28 cellular contexts compared by ENCODE assay signal in the genomic region with DNA sequence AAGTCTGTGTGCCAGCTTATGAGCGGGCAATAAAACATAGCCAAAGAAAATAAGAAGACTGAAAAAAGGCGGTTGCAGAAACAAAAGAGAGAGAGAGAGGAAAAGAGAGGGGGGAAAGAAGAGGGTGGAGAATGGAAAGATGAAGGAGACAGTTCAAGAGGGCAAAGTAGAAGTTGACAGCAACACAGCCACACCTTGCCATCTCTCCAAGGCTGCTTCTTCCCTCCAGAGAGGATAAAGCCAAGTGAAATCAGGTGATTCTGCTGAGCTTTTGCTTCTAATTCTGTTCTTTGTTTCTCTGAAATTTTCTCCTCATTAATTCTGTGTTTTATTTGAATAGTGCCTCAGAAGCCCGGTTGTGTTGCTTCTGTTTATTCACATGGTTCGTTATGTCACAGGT.
"Had no signal": no experiment of that assay in that cellular context is flagged by ENCODE, and none has a peak within 500 bp of the region (broad histone marks: within the 10 kb centered on the region; RNA-seq: fewer than 3 reads in every experiment).

No MANE protein-coding gene starts in this region.

- H3K27me3 Mint-ChIP-seq: activated naive CD8-positive, alpha-beta T cell; type B pancreatic cell had no signal

- H3K4me3 ChIP-seq: gastrocnemius medialis, pancreas, psoas muscle, sigmoid colon, uterus had no signal

- ATAC-seq: effector memory CD8-positive, alpha-beta T cell; gastrocnemius medialis; left cardiac atrium; naive thymus-derived CD4-positive, alpha-beta T cell; psoas muscle; stimulated activated effector memory CD8-positive, alpha-beta T cell treated with anti-CD3 and anti-CD28 coated beads, Interleukin-12 subunit alpha, Interleukin-12 subunit beta, amount 100 ng/mL, for 72 hours had no signal

- H3K4me1 Mint-ChIP-seq: naive thymus-derived CD4-positive, alpha-beta T cell; stimulated activated effector memory CD8-positive, alpha-beta T cell treated with anti-CD3 and anti-CD28 coated beads, Interleukin-12 subunit alpha, Interleukin-12 subunit beta, amount 100 ng/mL, for 72 hours had no signal

- H3K4me1 ChIP-seq: psoas muscle, uterus had no signal

- H3K36me3 Mint-ChIP-seq: mesothelial cell of epicardium; naive thymus-derived CD4-positive, alpha-beta T cell; stimulated activated effector memory CD8-positive, alpha-beta T cell treated with anti-CD3 and anti-CD28 coated beads, Interleukin-12 subunit alpha, Interleukin-12 subunit beta, amount 100 ng/mL, for 72 hours; type B pancreatic cell had no signal

- H3K9me3 Mint-ChIP-seq: effector memory CD8-positive, alpha-beta T cell; mesothelial cell of epicardium; naive thymus-derived CD4-positive, alpha-beta T cell; neural crest cell; stimulated activated effector memory CD8-positive, alpha-beta T cell treated with anti-CD3 and anti-CD28 coated beads, Interleukin-12 subunit alpha, Interleukin-12 subunit beta, amount 100 ng/mL, for 72 hours; stimulated activated naive CD8-positive, alpha-beta T cell treated with anti-CD3 and anti-CD28 coated beads, Interleukin-15, Interleukin-2, amounts not matched to agents 100 ng/mL and 50 ng/mL, for 24 hours; type B pancreatic cell had no signal

- H3K36me3 ChIP-seq: gastrocnemius medialis, pancreas, sigmoid colon, uterus had no signal

- H3K4me3 Mint-ChIP-seq: activated naive CD8-positive, alpha-beta T cell; effector memory CD8-positive, alpha-beta T cell; mesothelial cell of epicardium; naive thymus-derived CD4-positive, alpha-beta T cell; neural crest cell; stimulated activated effector memory CD8-positive, alpha-beta T cell treated with anti-CD3 and anti-CD28 coated beads, Interleukin-12 subunit alpha, Interleukin-12 subunit beta, amount 100 ng/mL, for 72 hours; stimulated activated naive CD8-positive, alpha-beta T cell treated with anti-CD3 and anti-CD28 coated beads, Interleukin-15, Interleukin-2, amounts not matched to agents 100 ng/mL and 50 ng/mL, for 24 hours; type B pancreatic cell had no signal

- H3K27ac Mint-ChIP-seq: activated naive CD8-positive, alpha-beta T cell; effector memory CD8-positive, alpha-beta T cell; mesothelial cell of epicardium; naive thymus-derived CD4-positive, alpha-beta T cell; stimulated activated effector memory CD8-positive, alpha-beta T cell treated with anti-CD3 and anti-CD28 coated beads, Interleukin-12 subunit alpha, Interleukin-12 subunit beta, amount 100 ng/mL, for 72 hours; stimulated activated naive CD8-positive, alpha-beta T cell treated with anti-CD3 and anti-CD28 coated beads, Interleukin-15, Interleukin-2, amounts not matched to agents 100 ng/mL and 50 ng/mL, for 24 hours; type B pancreatic cell had no signal

- H3K9me3 ChIP-seq: gastrocnemius medialis, pancreas, psoas muscle, sigmoid colon, uterus had no signal

- DNase-seq: activated CD4-positive, alpha-beta T cell treated with anti-CD3 and anti-CD28 coated beads for 4 hours; activated CD4-positive, alpha-beta T cell treated with anti-CD3 and anti-CD28 coated beads, Interleukin-2, amount 50 U/mL, for 48 hours; activated CD8-positive, alpha-beta memory T cell treated with anti-CD3 and anti-CD28 coated beads for 24 hours; activated effector memory CD4-positive, alpha-beta T cell treated with Interleukin-2 at 50 U/mL for 16 hours; activated naive CD4-positive, alpha-beta T cell treated with Interleukin-2 at 50 U/mL for 16 hours; caudate nucleus; cortex of kidney; effector memory CD8-positive, alpha-beta T cell; erythroblast; gastrocnemius medialis; glutamatergic neuron; islet precursor cell; left cardiac atrium; naive thymus-derived CD4-positive, alpha-beta T cell; nucleus accumbens; pancreas; psoas muscle; sigmoid colon; small intestine; stimulated activated CD4-positive, alpha-beta T cell treated with anti-CD3 and anti-CD28 coated beads, Interleukin-4, amount 100 ng/mL, for 24 hours; T-helper 9 cell; uterus had no signal
